8 cellular contexts compared by ENCODE assay signal in the genomic region with DNA sequence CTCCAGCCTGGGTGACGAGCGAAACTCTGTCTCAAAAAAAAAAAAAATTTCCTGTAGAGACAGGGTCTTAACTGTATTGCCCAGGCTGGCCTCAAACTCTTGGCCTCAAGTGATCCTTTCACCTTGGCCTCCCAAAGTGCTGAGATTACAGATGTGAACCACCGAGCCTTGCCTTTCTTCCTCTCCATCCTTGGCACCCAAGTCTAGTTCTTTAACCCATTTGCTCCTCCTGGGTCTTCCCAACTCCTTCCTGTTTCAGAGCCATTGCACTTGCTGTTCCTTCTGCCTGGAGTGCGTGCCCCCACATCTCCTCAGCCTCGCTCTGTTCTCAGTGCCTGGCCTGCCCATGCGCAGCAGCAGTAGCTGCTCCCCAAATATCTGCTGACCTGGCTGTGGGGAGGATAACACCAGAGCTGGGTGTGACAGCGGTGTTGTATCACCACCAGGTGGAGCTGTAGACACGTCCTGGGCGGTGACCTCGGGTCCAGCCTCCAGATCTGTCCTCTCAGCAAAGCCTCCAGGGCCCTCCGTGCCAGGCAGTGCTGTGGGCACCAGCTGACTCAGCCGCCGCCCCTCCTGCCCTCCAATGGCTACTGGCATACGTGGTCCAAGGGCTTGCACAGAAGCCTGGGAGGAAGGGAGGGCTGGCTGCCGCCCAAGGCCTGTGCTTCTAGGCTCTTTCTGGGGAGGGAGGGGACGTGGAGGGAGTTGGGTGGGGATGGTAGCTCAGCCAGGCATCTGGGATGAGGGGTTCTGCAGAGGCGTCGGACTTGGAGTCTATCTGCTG. TPM values are rescaled to one million over a fixed set of nuclear protein-coding genes. Genes with fewer than 3 reads are reported as not detected.
A peak's percentile ranks its signal among the peaks of the same experiment; 100 is the strongest.
DNase-seq lines count a peak whose midpoint lies in the region; ATAC-seq and TF ChIP-seq lines count a peak whose summit lies in the region.

No MANE protein-coding gene starts in this region.

- no peaks in the 10 kb centered on the region for H3K9me3 ChIP-seq in SJCRH30 (replicated peaks)
- no peaks in the 10 kb centered on the region for H3K9me3 ChIP-seq in neutrophil
- no peaks in the 10 kb centered on the region for H3K9me3 ChIP-seq in stomach

- no peaks in the 10 kb centered on the region for H3K27me3 ChIP-seq in SJCRH30
- no peaks in the 10 kb centered on the region for H3K27me3 ChIP-seq in neutrophil
- H3K27me3 ChIP-seq in stomach: no peaks in the 10 kb centered on the region

- peak; percentile 94 for TF ChIP-seq CTCF in neutrophil (IDR thresholded peaks at IDR 0.05)
- peak in 6 of 7 experiments; percentile 91 to 99 (median 94) for TF ChIP-seq CTCF in stomach (IDR thresholded peaks at IDR 0.05)

- peak; percentile 60 for TF ChIP-seq EP300 in stomach (IDR thresholded peaks at IDR 0.05)

- intact Hi-C loops in stomach (cut with DNase I; ENCODE audit: low total_unique reads): loop anchor here (2.0 kb wide), 1 partner anchor 113 kb away; no protein-coding TSS in a partner anchor

- WGBS in stomach, 5 donors: 12 to 25% (median 17%) methylated on average over 10 to 18 of the region's 18 CpGs

- no peaks in the 10 kb centered on the region for H3K36me3 ChIP-seq in SJCRH30
- H3K36me3 ChIP-seq in neutrophil: no peaks in the 10 kb centered on the region
- peaks cover under 1 to 10% (median 5%) of the 10 kb centered on the region in 4 donors for H3K36me3 ChIP-seq in stomach

- DNase-seq in CD1c-positive myeloid dendritic cell (ENCODE audit: extremely low spot score) (peak; percentile 94), LoVo (ENCODE audit: low spot score) (peak; percentile 90), SJCRH30 (peak; percentile 79 to 89), activated gamma-delta T cell (lab: John Stamatoyannopoulos, UW) (peak; percentile 25), fibroblast of the conjunctiva (ENCODE audit: low read depth) (peak; percentile 87), stomach (peak; percentile 96)

- ATAC-seq in GM19455 (IDR thresholded peaks at IDR 0.05; ENCODE audit: unreplicated experiment): peak; percentile 84

- H3K4me3 ChIP-seq in SJCRH30: no peak overlapping the region
- no peak overlapping the region for H3K4me3 ChIP-seq in neutrophil (ENCODE audit: low read depth in 1 of 2, low read length in 1 of 2)
- H3K4me3 ChIP-seq in stomach: no peak overlapping the region

- H3K4me1 ChIP-seq in SJCRH30: peaks cover 7% of the 10 kb centered on the region
- H3K4me1 ChIP-seq in neutrophil (ENCODE audit: control insufficient read depth in 1 of 2, insufficient read depth in 1 of 2, low read depth in 1 of 2, low read length in 1 of 2): peaks cover 2 to 6% of the 10 kb centered on the region in 2 experiments
- peaks cover 20 to 40% (median 31%) of the 10 kb centered on the region in 4 donors for H3K4me1 ChIP-seq in stomach

- no peak for TF ChIP-seq POLR2A in stomach (IDR thresholded peaks at IDR 0.05)

- H3K27ac ChIP-seq in SJCRH30 (no peak overlapping the region), neutrophil (no peak overlapping the region), stomach (peak overlapping the region; percentile 9 to 86 (median 66))

RNA-seq across cellular contexts. Expression of a gene that starts 22.0 kb away (rescaled TPM):
- 6.0 and 7.4 TPM in 2 replicates for total RNA-seq in SJCRH30 (2014; rRNA removed; shearing (Covaris generic))
- total RNA-seq in stomach: 10 to 100 TPM in 3 of 5 donors, 1 to 10 TPM in 2; 7.0 to 29.1 (median 19.3) TPM
- polyA plus RNA-seq in stomach: 10 to 100 TPM in 1 of 3 donors, 1 to 10 TPM in 2; 6.7 to 12.2 (median 8.2) TPM

RNA-seq across cellular contexts. Expression of a gene that starts 42.9 kb away (rescaled TPM):
- total RNA-seq in SJCRH30 (2014; rRNA removed; shearing (Covaris generic)): 18.2 and 19.5 TPM in 2 replicates
- 10 to 100 TPM; 19.8 to 42.4 (median 31.5) TPM for total RNA-seq in stomach
- polyA plus RNA-seq in stomach: 10 to 100 TPM; 11.0 to 17.1 (median 13.0) TPM

Comparison
In these comparisons a context has a peak if more than half of its experiments do, and no peak if none do; other contexts are left out.
1. DNase-seq: peak in every context shown above with its lines; median percentile 96 in stomach; 94 in CD1c-positive myeloid dendritic cell; 90 in LoVo; 87 in fibroblast of the conjunctiva; 84 in SJCRH30; 25 in activated gamma-delta T cell.
2. H3K27ac ChIP-seq: peak in stomach (5 of 5); none in SJCRH30 (single experiment) and neutrophil (single experiment).